Comparison of ENCODE assay signal across 8 cellular contexts in genomic region chr2:220654322-220654721, GRCh38.
"Had no signal": no experiment of that assay in that cellular context is flagged by ENCODE, and none has a peak within 500 bp of the region (broad histone marks: within the 10 kb centered on the region; RNA-seq: fewer than 3 reads in every experiment).

No MANE protein-coding gene starts in this region.

- FAIRE-seq: HTR-8/SVneo, K562 had no signal

- H2AFZ ChIP-seq: GM23248 had no signal

- ATAC-seq: HCT116, K562 had no signal

- H3K4me3 ChIP-seq: GM23248, HAP-1, K562 had no signal

- H3K36me3 ChIP-seq: HAP-1 had no signal

- H3K4me1 ChIP-seq: HAP-1 had no signal

- DNase-seq: GM23248, GOT3, H7, HFFc6 had no signal

- H3K9me3 ChIP-seq: HAP-1 had no signal

- H3K9ac ChIP-seq: GM23248 had no signal

- H3K27ac ChIP-seq: GM23248 had no signal
